Comparison of ENCODE assay signal across 19 cellular contexts in genomic region chr6:45032426-45032825, GRCh38.
"Had no signal": no experiment of that assay in that cellular context is flagged by ENCODE, and none has a peak within 500 bp of the region (broad histone marks: within the 10 kb centered on the region; RNA-seq: fewer than 3 reads in every experiment).

No MANE protein-coding gene starts in this region.

- ATAC-seq: foreskin keratinocyte; gastroesophageal sphincter; heart left ventricle; left lobe of liver; natural killer cell; right cardiac atrium; stimulated activated naive CD8-positive, alpha-beta T cell treated with anti-CD3 and anti-CD28 coated beads, Interleukin-15, amount 100 ng/mL, for 72 hours had no signal

- DNase-seq: dermis blood vessel endothelial cell; effector memory CD4-positive, alpha-beta T cell; foreskin keratinocyte; heart left ventricle; kidney; natural killer cell; occipital lobe; ovary; posterior cingulate gyrus; psoas muscle; right cardiac atrium; stimulated activated CD4-positive, alpha-beta T cell treated with anti-CD3 and anti-CD28 coated beads, Interleukin-15, amount 100 ng/mL, for 24 hours; stimulated activated CD4-positive, alpha-beta T cell treated with anti-CD3 and anti-CD28 coated beads, Interleukin-2, amount 100 ng/mL, for 48 hours; stimulated activated CD8-positive, alpha-beta memory T cell treated with anti-CD3 and anti-CD28 coated beads, Interleukin-4, amount 100 ng/mL, for 48 hours; stimulated activated naive CD4-positive, alpha-beta T cell; stimulated activated naive CD8-positive, alpha-beta T cell treated with anti-CD3 and anti-CD28 coated beads, Interleukin-15, amount 100 ng/mL, for 72 hours; trophoblast cell had no signal
